22 cellular contexts compared by ENCODE assay signal in genomic region chr7:36852931-36853330, GRCh38.
DNase-seq lines count a peak whose midpoint lies in the region; ATAC-seq lines count a peak whose summit lies in the region.
"Had no signal": no experiment of that assay in that cellular context is flagged by ENCODE, and none has a peak within 500 bp of the region (broad histone marks: within the 10 kb centered on the region; RNA-seq: fewer than 3 reads in every experiment).

No MANE protein-coding gene starts in this region.

- no peak overlapping the region for H3K9ac ChIP-seq in trophoblast cell (ENCODE audit: low read length)
- H3K9ac ChIP-seq: SK-N-SH had no signal

- no peak overlapping the region for H3K14ac ChIP-seq in trophoblast cell (ENCODE audit: low read length)

- H4K12ac ChIP-seq in trophoblast cell (ENCODE audit: low read depth, low read length) = peak overlapping the region; percentile 36

- no peak overlapping the region for H3K4me2 ChIP-seq in trophoblast cell (ENCODE audit: low read length)
- H3K4me2 ChIP-seq: A549, SK-N-SH had no signal

- H3K23ac ChIP-seq in trophoblast cell (ENCODE audit: low read length) = no peak overlapping the region

- no peak overlapping the region for H2BK120ac ChIP-seq in trophoblast cell (ENCODE audit: insufficient read depth, low read length, poor library complexity)

- H4K91ac ChIP-seq in trophoblast cell (ENCODE audit: low read depth, low read length) = no peak overlapping the region

- no peak overlapping the region for H4K8ac ChIP-seq in trophoblast cell (ENCODE audit: low read depth, low read length)

- H3K4me1 ChIP-seq in trophoblast cell (ENCODE audit: control insufficient read depth in 1 of 2, insufficient read depth in 2 of 2, low read length in 2 of 2) = peaks cover 0 to 2% of the 10 kb centered on the region in 2 experiments
- H3K4me1 ChIP-seq: A549, Caco-2 had no signal

- no peaks in the 10 kb centered on the region for H3K27me3 Mint-ChIP-seq in activated T-cell treated with anti-CD3 and anti-CD28 coated beads, Interleukin-2, amount 50 U/mL, for 24 hours
- H3K27me3 Mint-ChIP-seq: B cell, IgD-negative memory B cell had no signal

- WGBS in trophoblast cell (ENCODE audit: extremely low coverage, insufficient coverage, insufficient read length) = no CpG with 5 or more reads among the region's 1 CpG

- H2AFZ ChIP-seq in trophoblast cell (ENCODE audit: insufficient read depth, low read length, poor library complexity) = no peak overlapping the region

- H3K27ac ChIP-seq in trophoblast cell (ENCODE audit: low read depth, low read length) = no peak overlapping the region
- H3K27ac ChIP-seq: A549, RWPE1 had no signal

- H3K36me3 ChIP-seq in trophoblast cell (ENCODE audit: control insufficient read depth in 1 of 2, insufficient read depth in 2 of 2, low read length in 2 of 2) = peaks cover 12 to 19% of the 10 kb centered on the region in 2 experiments

- no peaks in the 10 kb centered on the region for H3K79me2 ChIP-seq in trophoblast cell (ENCODE audit: control insufficient read depth, insufficient read depth, low read length, poor library complexity)

- H3K79me1 ChIP-seq in trophoblast cell (ENCODE audit: low read length) = no peaks in the 10 kb centered on the region

- H3K4me3 ChIP-seq in trophoblast cell (ENCODE audit: low read depth, low read length) = no peak overlapping the region
- H3K4me3 ChIP-seq: A549 had no signal

- no peak overlapping the region for H3K18ac ChIP-seq in trophoblast cell (ENCODE audit: low read length)

- no peak for ATAC-seq in GM21786 (IDR thresholded peaks at IDR 0.05; ENCODE audit: unreplicated experiment)
- ATAC-seq: A549, HCT116 had no signal

- peaks cover 25% of the 10 kb centered on the region for H3K9me3 Mint-ChIP-seq in activated T-cell treated with anti-CD3 and anti-CD28 coated beads, Interleukin-2, amount 50 U/mL, for 24 hours

- H3K4me1 Mint-ChIP-seq in activated T-cell treated with anti-CD3 and anti-CD28 coated beads, Interleukin-2, amount 50 U/mL, for 24 hours (ENCODE audit: low read depth) = peaks cover 27% of the 10 kb centered on the region
- H3K4me1 Mint-ChIP-seq: B cell had no signal

- peaks cover 77% of the 10 kb centered on the region for H3K36me3 Mint-ChIP-seq in activated T-cell treated with anti-CD3 and anti-CD28 coated beads, Interleukin-2, amount 50 U/mL, for 24 hours (ENCODE audit: low read depth)

- H2BK5ac ChIP-seq in trophoblast cell (ENCODE audit: low read depth, low read length, poor library complexity) = no peak overlapping the region

- no peaks in the 10 kb centered on the region for H3K27me3 ChIP-seq in trophoblast cell (ENCODE audit: insufficient read depth, low read length)

- no peak for DNase-seq in activated T-cell treated with anti-CD3 and anti-CD28 coated beads, Interleukin-2, amount 50 U/mL, for 24 hours
- DNase-seq in activated T-cell treated with anti-CD3 and anti-CD28 coated beads for 4 hours = no peak
- DNase-seq in DMS 273 (lab: John Stamatoyannopoulos, UW; ENCODE audit: unreplicated experiment) = peak; percentile 84
- peak; percentile 28 for DNase-seq in NCI-H69 (lab: John Stamatoyannopoulos, UW)
- DNase-seq in trophoblast cell = no peak
- no peak for DNase-seq in COLO668 (lab: John Stamatoyannopoulos, UW; ENCODE audit: unreplicated experiment)
- DNase-seq: Caco-2; DMS153; NCI-H1105 treated with DMSO at 0.1 percent for 48 hours; NCI-H1694; NCI-H2081 treated with DMSO at 0.1 percent for 48 hours; NCI-H774; NK-92 treated with Interleukin-12 subunit alpha and Interleukin-12 subunit beta, amount 100 ng/mL, for 24 hours; SHP77 treated with DMSO at 0.1 percent for 48 hours; SK-N-SH had no signal

- H3K27ac Mint-ChIP-seq in activated T-cell treated with anti-CD3 and anti-CD28 coated beads, Interleukin-2, amount 50 U/mL, for 24 hours = peak overlapping the region; percentile 88
- H3K27ac Mint-ChIP-seq: B cell, CD14-positive monocyte, IgD-negative memory B cell had no signal

- H3K4me3 Mint-ChIP-seq in activated T-cell treated with anti-CD3 and anti-CD28 coated beads, Interleukin-2, amount 50 U/mL, for 24 hours = no peak overlapping the region
- H3K4me3 Mint-ChIP-seq: B cell, CD14-positive monocyte, IgD-negative memory B cell had no signal

- H2BK12ac ChIP-seq in trophoblast cell (ENCODE audit: low read length) = no peak overlapping the region

- H3K9me3 ChIP-seq in trophoblast cell (ENCODE audit: insufficient read depth, low read depth, low read length) = no peaks in the 10 kb centered on the region

- H3K4ac ChIP-seq in trophoblast cell (ENCODE audit: low read depth, low read length) = no peak overlapping the region

- H2AK5ac ChIP-seq in trophoblast cell (ENCODE audit: low read length) = no peak overlapping the region

Comparison
In these comparisons a context has a peak if more than half of its experiments do, and no peak if none do; other contexts are left out.
1. DNase-seq: peak in DMS 273 (single experiment) and NCI-H69 (single experiment); none in activated T-cell treated with anti-CD3 and anti-CD28 coated beads, Interleukin-2, amount 50 U/mL, for 24 hours (single experiment), activated T-cell treated with anti-CD3 and anti-CD28 coated beads for 4 hours (single experiment), trophoblast cell (0 of 2) and COLO668 (single experiment).